In the genomic region with DNA sequence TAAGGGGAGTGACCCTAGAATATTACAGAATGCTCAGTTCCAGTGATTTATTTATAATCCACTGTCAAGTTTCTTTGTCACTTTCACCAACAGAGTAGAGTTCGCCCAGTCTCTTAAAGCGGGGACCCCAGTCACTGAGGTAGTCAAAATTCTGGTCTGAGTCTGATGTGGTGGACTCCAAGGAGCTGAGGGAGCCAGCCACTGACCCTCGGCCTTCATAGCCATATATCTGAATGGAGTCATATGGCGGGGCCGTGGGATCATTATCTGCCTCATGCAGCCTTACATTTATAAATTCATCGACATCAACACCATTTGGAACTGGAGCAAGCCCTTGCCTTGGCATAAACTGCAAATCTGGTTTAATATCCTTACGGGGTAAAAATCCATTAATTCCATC, we compare ENCODE assay signal across 27 cellular contexts.
DNase-seq lines count a peak whose midpoint lies in the region; ATAC-seq and FAIRE-seq lines count a peak whose summit lies in the region.
"Had no signal": no experiment of that assay in that cellular context is flagged by ENCODE, and none has a peak within 500 bp of the region (broad histone marks: within the 10 kb centered on the region; RNA-seq: fewer than 3 reads in every experiment).

No MANE protein-coding gene starts in this region.

- DNase-seq in Right ventricle myocardium superior (peak; percentile 23), left ventricle myocardium superior (no peak), posterior vena cava (ENCODE audit: low spot score) (peak; percentile 53), frontal cortex (ENCODE audit: low spot score in 2 of 2) (no peak)
- DNase-seq: 8988T; ACHN; AML-193; BE2C; C1 segment of cervical spinal cord; Caco-2; Calu3; CD4-positive, alpha-beta memory T cell; CD4-positive, alpha-beta T cell; CD4-positive, CD25-positive, alpha-beta regulatory T cell; CD8-positive, alpha-beta memory T cell; CD8-positive, alpha-beta T cell; COR-L47; DMS 273 treated with DMSO at 0.1 percent for 48 hours; DMS153; DMS53; DMS79; DMS79 treated with DMSO at 0.1 percent for 48 hours; DND-41; EL had no signal

- intact Hi-C loops in Right ventricle myocardium superior (cut with DNase I) (no loop called here), left ventricle myocardium superior (cut with micrococcal nuclease) (no loop called here), posterior vena cava (cut with DNase I) (no loop called here)

- FAIRE-seq in frontal cortex (lab: Jason Lieb, UNC), result no peak
- FAIRE-seq: A204.1, A549, D721Med had no signal

- ATAC-seq in Right ventricle myocardium superior (ENCODE audit: poor library complexity) (no peak), left ventricle myocardium superior (no peak)
- ATAC-seq: A549; CD8-positive, alpha-beta T cell had no signal

Comparison
In these comparisons a context has a peak if more than half of its experiments do, and no peak if none do; other contexts are left out.
1. DNase-seq: peak in Right ventricle myocardium superior (single experiment) and posterior vena cava (single experiment); none in left ventricle myocardium superior (single experiment) and frontal cortex (0 of 2).